ENCODE assay signal across 1 cellular context in genomic region chr2:86066915-86067314, GRCh38.
TF ChIP-seq lines count a peak whose summit lies in the region.

No MANE protein-coding gene starts in this region.

TF ChIP-seq in K562, 482 proteins besides CTCF, POLR2A, EP300 and RAD21:
- no peak for TF ChIP-seq EZH2 (IDR thresholded peaks at IDR 0.05; ENCODE audit: borderline replicate concordance, low read depth, low read length)
- no peak for TF ChIP-seq E2F3 (CRISPR knock-in tag; IDR thresholded peaks at IDR 0.05)
- peak; percentile 73 for TF ChIP-seq ZNF316 (IDR thresholded peaks at IDR 0.05)
- peak; percentile 51; the same call in 1 of the 2 replicates for TF ChIP-seq C11orf30 (IDR thresholded peaks at IDR 0.05; ENCODE audit: low read depth)
- TF ChIP-seq SMAD3 (CRISPR knock-in tag; conservative IDR thresholded peaks at IDR 0.05) = no peak
- no peak for TF ChIP-seq POLR2B (IDR thresholded peaks at IDR 0.05; ENCODE audit: low read depth, partially characterized antibody)
- TF ChIP-seq RHOXF2B (CRISPR knock-in tag; conservative IDR thresholded peaks at IDR 0.05) = no peak
- no peak for TF ChIP-seq TGIF2 (CRISPR knock-in tag; IDR thresholded peaks at IDR 0.05)
- 0 out of 2 replicates have a peak, but pooled peaks have one; percentile 19 for TF ChIP-seq MAFG (tag; conservative IDR thresholded peaks at IDR 0.05)
- no peak for TF ChIP-seq FOXO4 (CRISPR knock-in tag; IDR thresholded peaks at IDR 0.05)
- TF ChIP-seq HDAC1 (IDR thresholded peaks at IDR 0.05) = no peak
